ENCODE assay signal across 8 cellular contexts in the genomic region with DNA sequence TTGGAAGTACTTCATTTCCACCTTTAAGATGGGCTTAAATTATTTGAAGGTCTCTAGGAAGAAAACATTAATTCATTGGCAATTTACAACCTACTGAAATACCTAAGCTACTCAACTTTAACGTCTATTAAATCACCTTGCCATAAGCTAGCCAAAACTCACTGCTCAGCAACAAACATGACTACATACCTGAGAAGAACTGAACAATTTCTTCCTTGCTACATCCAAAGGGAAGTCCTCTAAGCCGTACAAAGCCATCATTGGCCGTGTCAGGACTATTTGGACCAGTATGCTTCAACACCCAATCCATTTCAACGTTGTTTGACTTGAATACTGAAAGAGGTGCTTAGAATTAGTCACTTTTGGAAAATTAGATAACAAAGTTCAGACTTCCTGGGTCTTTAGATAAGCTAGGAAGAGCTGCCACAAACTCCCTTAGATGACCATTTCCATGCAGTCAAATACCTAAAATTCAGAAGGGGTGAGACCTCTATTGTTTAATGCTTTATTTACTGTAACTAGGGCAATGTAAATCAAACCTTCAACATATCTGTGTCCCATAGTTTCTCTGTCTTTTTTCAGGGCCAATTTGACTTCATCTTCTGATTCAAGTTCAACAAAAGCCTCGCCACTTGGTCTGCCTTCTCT. TPM values are rescaled to one million over a fixed set of nuclear protein-coding genes. Genes with fewer than 3 reads are reported as not detected.
DNase-seq lines count a peak whose midpoint lies in the region; ATAC-seq and TF ChIP-seq lines count a peak whose summit lies in the region.

No MANE protein-coding gene starts in this region.

- peak; percentile 24 for TF ChIP-seq POLR2A in GM19099 (IDR thresholded peaks at IDR 0.05; ENCODE audit: extremely low read depth, insufficient read length, low read depth)

- no peak overlapping the region for H2AFZ ChIP-seq in SU-DHL-6 (ENCODE audit: low read depth, low read length, severe bottlenecking)

- peaks cover 65% of the 10 kb centered on the region for H3F3A ChIP-seq in SU-DHL-6 (ENCODE audit: insufficient read depth)

- H3K9me2 ChIP-seq in SU-DHL-6 (replicated peaks; ENCODE audit: insufficient read depth, low read length) = no peaks in the 10 kb centered on the region

- DNase-seq in fibroblast of the aortic adventitia (ENCODE audit: low read depth) = peak; percentile 42
- no peak for DNase-seq in skeletal muscle cell (ENCODE audit: low read depth)
- no peak for DNase-seq in H7
- no peak for DNase-seq in SW480 (ENCODE audit: low spot score)
- DNase-seq in DMS79 (lab: John Stamatoyannopoulos, UW) = no peak

- H3K9ac ChIP-seq in SU-DHL-6 (ENCODE audit: low read length) = peak overlapping the region; percentile 100

- no peak for ATAC-seq in HG03521 (IDR thresholded peaks at IDR 0.05; ENCODE audit: unreplicated experiment)

- H3K4me3 ChIP-seq in SU-DHL-6 (ENCODE audit: insufficient read depth, low read length, poor library complexity, severe bottlenecking) = peak overlapping the region; percentile 82
- peak overlapping the region; percentile 83 for H3K4me3 ChIP-seq in fibroblast of the aortic adventitia (ENCODE audit: low read depth, low read length)
- peak overlapping the region; percentile 96 for H3K4me3 ChIP-seq in skeletal muscle cell (ENCODE audit: low read depth, low read length)
- no peak overlapping the region; the same call in 1 of the 2 replicates for H3K4me3 ChIP-seq in H7 (ENCODE audit: insufficient read depth, low read depth, low read length)

- no peaks in the 10 kb centered on the region for H3K9me3 ChIP-seq in SU-DHL-6 (ENCODE audit: insufficient read depth, low read length)

- H3K27me3 ChIP-seq in SU-DHL-6 (ENCODE audit: low read length) (no peaks in the 10 kb centered on the region), H7 (ENCODE audit: control insufficient read depth, insufficient read depth, low read length) (no peaks in the 10 kb centered on the region)

- H3K36me3 ChIP-seq in SU-DHL-6 (ENCODE audit: low read length) (peaks cover 68% of the 10 kb centered on the region), H7 (replicated peaks; ENCODE audit: control insufficient read depth, insufficient read depth, low read length) (peaks cover 53% of the 10 kb centered on the region)

- H3K4me2 ChIP-seq in SU-DHL-6 (ENCODE audit: low read depth, low read length, poor library complexity, severe bottlenecking) = peak overlapping the region; percentile 98

- H4K20me1 ChIP-seq in SU-DHL-6 (ENCODE audit: low read depth, low read length) = peaks cover 67% of the 10 kb centered on the region

- H3K27ac ChIP-seq in SU-DHL-6 (ENCODE audit: low read depth, low read length) = no peak overlapping the region

- TF ChIP-seq CTCF in SU-DHL-6 (IDR thresholded peaks at IDR 0.05; ENCODE audit: insufficient read depth, low read length, poor library complexity, severe bottlenecking) = no peak
- no peak for TF ChIP-seq CTCF in fibroblast of the aortic adventitia (IDR thresholded peaks at IDR 0.05; ENCODE audit: insufficient read depth, low read length)

- peaks cover 62% of the 10 kb centered on the region for H3K79me2 ChIP-seq in SU-DHL-6 (ENCODE audit: insufficient read depth, low read length)

RNA-seq across cellular contexts. Expression of gene HNRNPH1, which starts 2.6 kb away (rescaled TPM):
- total RNA-seq in fibroblast of the aortic adventitia (ENCODE audit: low replicate concordance) = 397 and 968 TPM in 2 replicates
- total RNA-seq in H7 (2014; rRNA removed; shearing (Covaris generic)) = 423 and 527 TPM in 2 replicates
